Comparison of ENCODE assay signal across 1 cellular context in the genomic region with DNA sequence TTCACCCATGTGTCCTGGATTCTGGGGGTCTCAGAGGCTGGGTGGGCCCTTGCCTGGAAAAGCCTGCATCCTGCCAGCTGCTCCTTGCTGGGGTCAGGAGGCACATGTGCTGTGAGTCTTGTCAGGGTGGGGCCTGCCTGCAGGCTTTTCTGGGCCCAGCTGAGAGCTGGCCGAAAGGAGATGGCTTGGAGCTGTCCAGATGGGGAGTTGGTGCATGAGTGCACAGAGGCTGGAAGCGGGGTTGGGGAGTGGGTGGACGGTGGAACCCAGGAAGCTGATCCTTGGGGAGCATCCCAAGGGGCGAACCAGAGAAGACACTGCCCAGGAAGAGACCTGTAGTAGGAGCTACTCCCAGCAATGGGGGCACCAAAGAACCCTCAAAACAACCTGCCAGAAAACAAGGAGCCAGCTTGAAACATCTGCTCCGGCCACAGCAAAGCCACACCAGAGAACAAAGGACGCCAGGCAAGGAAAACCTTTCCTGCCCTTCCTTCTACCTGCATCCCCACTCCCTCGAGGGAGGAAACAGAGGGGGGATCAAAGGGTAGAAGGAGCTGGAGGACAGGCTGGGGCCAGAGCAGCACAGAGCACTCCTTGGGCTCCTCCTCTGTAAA.
TF ChIP-seq lines count a peak whose summit lies in the region.

No MANE protein-coding gene starts in this region.

TF ChIP-seq in GM23338, 12 proteins besides CTCF, POLR2A, EP300 and RAD21:
- TF ChIP-seq, protein P1, sequence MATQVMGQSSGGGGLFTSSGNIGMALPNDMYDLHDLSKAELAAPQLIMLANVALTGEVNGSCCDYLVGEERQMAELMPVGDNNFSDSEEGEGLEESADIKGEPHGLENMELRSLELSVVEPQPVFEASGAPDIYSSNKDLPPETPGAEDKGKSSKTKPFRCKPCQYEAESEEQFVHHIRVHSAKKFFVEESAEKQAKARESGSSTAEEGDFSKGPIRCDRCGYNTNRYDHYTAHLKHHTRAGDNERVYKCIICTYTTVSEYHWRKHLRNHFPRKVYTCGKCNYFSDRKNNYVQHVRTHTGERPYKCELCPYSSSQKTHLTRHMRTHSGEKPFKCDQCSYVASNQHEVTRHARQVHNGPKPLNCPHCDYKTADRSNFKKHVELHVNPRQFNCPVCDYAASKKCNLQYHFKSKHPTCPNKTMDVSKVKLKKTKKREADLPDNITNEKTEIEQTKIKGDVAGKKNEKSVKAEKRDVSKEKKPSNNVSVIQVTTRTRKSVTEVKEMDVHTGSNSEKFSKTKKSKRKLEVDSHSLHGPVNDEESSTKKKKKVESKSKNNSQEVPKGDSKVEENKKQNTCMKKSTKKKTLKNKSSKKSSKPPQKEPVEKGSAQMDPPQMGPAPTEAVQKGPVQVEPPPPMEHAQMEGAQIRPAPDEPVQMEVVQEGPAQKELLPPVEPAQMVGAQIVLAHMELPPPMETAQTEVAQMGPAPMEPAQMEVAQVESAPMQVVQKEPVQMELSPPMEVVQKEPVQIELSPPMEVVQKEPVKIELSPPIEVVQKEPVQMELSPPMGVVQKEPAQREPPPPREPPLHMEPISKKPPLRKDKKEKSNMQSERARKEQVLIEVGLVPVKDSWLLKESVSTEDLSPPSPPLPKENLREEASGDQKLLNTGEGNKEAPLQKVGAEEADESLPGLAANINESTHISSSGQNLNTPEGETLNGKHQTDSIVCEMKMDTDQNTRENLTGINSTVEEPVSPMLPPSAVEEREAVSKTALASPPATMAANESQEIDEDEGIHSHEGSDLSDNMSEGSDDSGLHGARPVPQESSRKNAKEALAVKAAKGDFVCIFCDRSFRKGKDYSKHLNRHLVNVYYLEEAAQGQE (IDR thresholded peaks at IDR 0.05; ENCODE audit: unreplicated experiment): no peak
- TF ChIP-seq STAT1 (IDR thresholded peaks at IDR 0.05; ENCODE audit: unreplicated experiment): no peak
- no peak for TF ChIP-seq CREB1 (CRISPR knock-in tag; IDR thresholded peaks at IDR 0.05; ENCODE audit: low read depth)
- TF ChIP-seq, protein P2, sequence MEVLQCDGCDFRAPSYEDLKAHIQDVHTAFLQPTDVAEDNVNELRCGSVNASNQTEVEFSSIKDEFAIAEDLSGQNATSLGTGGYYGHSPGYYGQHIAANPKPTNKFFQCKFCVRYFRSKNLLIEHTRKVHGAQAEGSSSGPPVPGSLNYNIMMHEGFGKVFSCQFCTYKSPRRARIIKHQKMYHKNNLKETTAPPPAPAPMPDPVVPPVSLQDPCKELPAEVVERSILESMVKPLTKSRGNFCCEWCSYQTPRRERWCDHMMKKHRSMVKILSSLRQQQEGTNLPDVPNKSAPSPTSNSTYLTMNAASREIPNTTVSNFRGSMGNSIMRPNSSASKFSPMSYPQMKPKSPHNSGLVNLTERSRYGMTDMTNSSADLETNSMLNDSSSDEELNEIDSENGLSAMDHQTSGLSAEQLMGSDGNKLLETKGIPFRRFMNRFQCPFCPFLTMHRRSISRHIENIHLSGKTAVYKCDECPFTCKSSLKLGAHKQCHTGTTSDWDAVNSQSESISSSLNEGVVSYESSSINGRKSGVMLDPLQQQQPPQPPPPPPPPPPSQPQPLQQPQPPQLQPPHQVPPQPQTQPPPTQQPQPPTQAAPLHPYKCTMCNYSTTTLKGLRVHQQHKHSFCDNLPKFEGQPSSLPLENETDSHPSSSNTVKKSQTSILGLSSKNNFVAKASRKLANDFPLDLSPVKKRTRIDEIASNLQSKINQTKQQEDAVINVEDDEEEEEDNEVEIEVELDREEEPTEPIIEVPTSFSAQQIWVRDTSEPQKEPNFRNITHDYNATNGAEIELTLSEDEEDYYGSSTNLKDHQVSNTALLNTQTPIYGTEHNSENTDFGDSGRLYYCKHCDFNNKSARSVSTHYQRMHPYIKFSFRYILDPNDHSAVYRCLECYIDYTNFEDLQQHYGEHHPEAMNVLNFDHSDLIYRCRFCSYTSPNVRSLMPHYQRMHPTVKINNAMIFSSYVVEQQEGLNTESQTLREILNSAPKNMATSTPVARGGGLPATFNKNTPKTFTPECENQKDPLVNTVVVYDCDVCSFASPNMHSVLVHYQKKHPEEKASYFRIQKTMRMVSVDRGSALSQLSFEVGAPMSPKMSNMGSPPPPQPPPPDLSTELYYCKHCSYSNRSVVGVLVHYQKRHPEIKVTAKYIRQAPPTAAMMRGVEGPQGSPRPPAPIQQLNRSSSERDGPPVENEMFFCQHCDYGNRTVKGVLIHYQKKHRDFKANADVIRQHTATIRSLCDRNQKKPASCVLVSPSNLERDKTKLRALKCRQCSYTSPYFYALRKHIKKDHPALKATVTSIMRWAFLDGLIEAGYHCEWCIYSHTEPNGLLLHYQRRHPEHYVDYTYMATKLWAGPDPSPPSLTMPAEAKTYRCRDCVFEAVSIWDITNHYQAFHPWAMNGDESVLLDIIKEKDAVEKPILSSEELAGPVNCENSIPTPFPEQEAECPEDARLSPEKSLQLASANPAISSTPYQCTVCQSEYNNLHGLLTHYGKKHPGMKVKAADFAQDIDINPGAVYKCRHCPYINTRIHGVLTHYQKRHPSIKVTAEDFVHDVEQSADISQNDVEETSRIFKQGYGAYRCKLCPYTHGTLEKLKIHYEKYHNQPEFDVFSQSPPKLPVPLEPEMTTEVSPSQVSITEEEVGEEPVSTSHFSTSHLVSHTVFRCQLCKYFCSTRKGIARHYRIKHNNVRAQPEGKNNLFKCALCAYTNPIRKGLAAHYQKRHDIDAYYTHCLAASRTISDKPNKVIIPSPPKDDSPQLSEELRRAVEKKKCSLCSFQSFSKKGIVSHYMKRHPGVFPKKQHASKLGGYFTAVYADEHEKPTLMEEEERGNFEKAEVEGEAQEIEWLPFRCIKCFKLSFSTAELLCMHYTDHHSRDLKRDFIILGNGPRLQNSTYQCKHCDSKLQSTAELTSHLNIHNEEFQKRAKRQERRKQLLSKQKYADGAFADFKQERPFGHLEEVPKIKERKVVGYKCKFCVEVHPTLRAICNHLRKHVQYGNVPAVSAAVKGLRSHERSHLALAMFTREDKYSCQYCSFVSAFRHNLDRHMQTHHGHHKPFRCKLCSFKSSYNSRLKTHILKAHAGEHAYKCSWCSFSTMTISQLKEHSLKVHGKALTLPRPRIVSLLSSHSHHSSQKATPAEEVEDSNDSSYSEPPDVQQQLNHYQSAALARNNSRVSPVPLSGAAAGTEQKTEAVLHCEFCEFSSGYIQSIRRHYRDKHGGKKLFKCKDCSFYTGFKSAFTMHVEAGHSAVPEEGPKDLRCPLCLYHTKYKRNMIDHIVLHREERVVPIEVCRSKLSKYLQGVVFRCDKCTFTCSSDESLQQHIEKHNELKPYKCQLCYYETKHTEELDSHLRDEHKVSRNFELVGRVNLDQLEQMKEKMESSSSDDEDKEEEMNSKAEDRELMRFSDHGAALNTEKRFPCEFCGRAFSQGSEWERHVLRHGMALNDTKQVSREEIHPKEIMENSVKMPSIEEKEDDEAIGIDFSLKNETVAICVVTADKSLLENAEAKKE (CRISPR knock-in tag; IDR thresholded peaks at IDR 0.05): no peak
- no peak for TF ChIP-seq NANOG (IDR thresholded peaks at IDR 0.05; ENCODE audit: borderline replicate concordance)
- TF ChIP-seq EZH2 (IDR thresholded peaks at IDR 0.05; ENCODE audit: low read depth, unreplicated experiment): no peak
